In the genomic region with DNA sequence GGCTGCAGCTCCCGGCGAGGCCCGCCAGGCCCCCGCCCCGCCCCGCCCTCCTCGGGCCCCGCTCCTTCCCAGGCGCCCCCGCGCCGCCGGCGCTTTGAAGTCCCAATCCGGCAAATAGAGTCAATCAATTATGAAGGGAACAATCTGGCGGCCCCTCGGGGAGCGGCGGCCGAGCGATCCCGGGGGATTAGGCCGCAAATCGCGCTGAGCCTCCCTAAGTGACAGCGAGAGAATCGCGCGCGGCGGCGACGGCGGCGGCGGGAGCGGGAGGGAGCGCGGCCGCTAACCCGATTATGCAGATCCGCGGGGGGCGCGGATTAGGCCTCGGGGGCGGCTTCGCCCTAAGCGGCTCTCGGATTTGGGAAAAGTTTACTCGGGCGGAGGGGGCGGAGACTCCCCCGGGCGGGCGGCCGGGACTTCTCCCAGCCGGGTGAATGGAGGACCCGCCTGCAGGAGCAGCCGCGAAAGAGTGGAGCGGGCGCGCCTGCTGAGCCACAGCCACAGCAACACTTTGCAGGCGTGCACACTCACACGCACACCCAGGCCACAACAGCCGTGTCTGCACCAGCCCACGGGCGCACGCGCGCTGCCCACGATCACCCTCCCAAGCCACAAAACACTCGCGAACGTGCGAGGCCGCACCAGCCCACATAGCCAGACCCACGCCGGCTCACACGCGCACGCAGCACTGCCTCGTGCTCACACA, we compare ENCODE assay signal across 8 cellular contexts. TPM values are rescaled to one million over a fixed set of nuclear protein-coding genes. Genes with fewer than 3 reads are reported as not detected.
DNase-seq lines count a peak whose midpoint lies in the region; ATAC-seq, FAIRE-seq and TF ChIP-seq lines count a peak whose summit lies in the region.

No MANE protein-coding gene starts in this region.

- TF ChIP-seq EP300 in gastroesophageal sphincter (IDR thresholded peaks at IDR 0.05): no peak

- peak; percentile 64 for ATAC-seq in HCT116
- peak; percentile 56 for ATAC-seq in gastroesophageal sphincter
- peak; percentile 69 to 84 (median 78) for ATAC-seq in pancreas
- no peak for ATAC-seq in GM18907 (IDR thresholded peaks at IDR 0.05; ENCODE audit: unreplicated experiment)
- no peak for ATAC-seq in HG03196 (IDR thresholded peaks at IDR 0.05; ENCODE audit: unreplicated experiment)

- no peaks in the 10 kb centered on the region for H3K9me2 ChIP-seq in HCT116 (ENCODE audit: insufficient read depth)

- H2AFZ ChIP-seq in HCT116 (ENCODE audit: low read depth, low read length, poor library complexity, severe bottlenecking): no peak overlapping the region

- no peaks in the 10 kb centered on the region for H3K9me3 Mint-ChIP-seq in activated CD4-positive, alpha-beta memory T cell treated with anti-CD3 and anti-CD28 coated beads for 36 hours

- WGBS in gastroesophageal sphincter (ENCODE audit: low coverage in 1 of 2), 2 donors: 0% methylated on average over 4 of the region's 84 CpGs; no CpG with 5 or more reads in 1 of the 2 donors
- 3 to 4% methylated on average over 69 to 84 of the region's 84 CpGs for WGBS in pancreas, 2 donors

- peak overlapping the region; percentile 43; the same call in 1 of the 2 replicates for H3K9ac ChIP-seq in HCT116 (ENCODE audit: low read length)

- peak overlapping the region; percentile 71 for H3K4me2 ChIP-seq in HCT116 (ENCODE audit: low read length)

- H4K20me1 ChIP-seq in HCT116 (ENCODE audit: insufficient read depth): no peaks in the 10 kb centered on the region

- H3K4me3 Mint-ChIP-seq in activated CD4-positive, alpha-beta memory T cell treated with anti-CD3 and anti-CD28 coated beads for 36 hours: peak overlapping the region; percentile 61

- no peak for FAIRE-seq in pancreas (lab: Jason Lieb, UNC)

- H3K36me3 ChIP-seq in A673 (ENCODE audit: insufficient read depth, low read length, poor library complexity, severe bottlenecking) (no peaks in the 10 kb centered on the region), HCT116 (ENCODE audit: control insufficient read depth in 1 of 2, insufficient read depth in 2 of 2, low read length in 2 of 2) (no peaks in the 10 kb centered on the region), gastroesophageal sphincter (no peaks in the 10 kb centered on the region), pancreas (no peaks in the 10 kb centered on the region)

- H3K27ac ChIP-seq in A673 (ENCODE audit: low read depth, low read length, poor library complexity, severe bottlenecking) (no peak overlapping the region), HCT116 (ENCODE audit: low read depth, low read length) (no peak overlapping the region), gastroesophageal sphincter (peak overlapping the region in 3 of 4 donors; percentile 40 to 75 (median 50)), pancreas (no peak overlapping the region)

- intact Hi-C loops in A673 (cut with micrococcal nuclease; ENCODE audit: unreplicated experiment): no loop called here
- intact Hi-C loops in HCT116 (cut with micrococcal nuclease): no loop called here
- intact Hi-C loops in activated CD4-positive, alpha-beta memory T cell treated with anti-CD3 and anti-CD28 coated beads for 36 hours (cut with micrococcal nuclease): no loop called here
- intact Hi-C loops in pancreas (cut with DNase I): no loop called here

- RAD21 ChIA-PET in HCT116 (lab: Charles Lee; ENCODE audit: low non-redundant PET in 1 of 2, low total read pairs in 2 of 2, uncharacterized antibody in 2 of 2, unreplicated experiment in 2 of 2): no interaction called here

- CTCF ChIA-PET in A673 (lab: Charles Lee) (no interaction called here), HCT116 (lab: Charles Lee) (no interaction called here)
- CTCF ChIA-PET in activated CD4-positive, alpha-beta memory T cell treated with anti-CD3 and anti-CD28 coated beads for 36 hours (lab: Charles Lee): interaction anchor here (2.7 kb wide), 1 partner anchor 19 kb away, joined by 7 read pairs; no protein-coding TSS in a partner anchor

- H3K4me1 Mint-ChIP-seq in activated CD4-positive, alpha-beta memory T cell treated with anti-CD3 and anti-CD28 coated beads for 36 hours (ENCODE audit: low read depth): peaks cover 10% of the 10 kb centered on the region

- no peaks in the 10 kb centered on the region for H3K36me3 Mint-ChIP-seq in activated CD4-positive, alpha-beta memory T cell treated with anti-CD3 and anti-CD28 coated beads for 36 hours

- TF ChIP-seq RAD21 in HCT116 (IDR thresholded peaks at IDR 0.05; ENCODE audit: low read depth): no peak

- H3K4me1 ChIP-seq in A673 (ENCODE audit: insufficient read depth, low read length, poor library complexity, severe bottlenecking): peaks cover 39% of the 10 kb centered on the region
- H3K4me1 ChIP-seq in HCT116 (ENCODE audit: control insufficient read depth in 1 of 2, insufficient read depth in 2 of 2, low read length in 2 of 2): peaks cover 3 to 17% of the 10 kb centered on the region in 2 experiments; a peak in 2 of 4 replicates
- H3K4me1 ChIP-seq in gastroesophageal sphincter: peaks cover 0 to 18% (median 7%) of the 10 kb centered on the region in 3 donors
- peaks cover 0 to 6% (median 0%) of the 10 kb centered on the region in 3 donors for H3K4me1 ChIP-seq in pancreas

- H3K4me3 ChIP-seq in A673 (ENCODE audit: low read depth, low read length, poor library complexity, severe bottlenecking): peak overlapping the region; percentile 38
- peak overlapping the region; percentile 29 to 54 for H3K4me3 ChIP-seq in HCT116 (replicated peaks in 1 of 2; ENCODE audit: low read depth in 1 of 2, low read length in 2 of 2)
- peak overlapping the region; percentile 50 to 68 for H3K4me3 ChIP-seq in gastroesophageal sphincter
- peak overlapping the region; percentile 37 to 76 (median 52) for H3K4me3 ChIP-seq in pancreas

- H3K9me3 ChIP-seq in A673 (ENCODE audit: low read depth, low read length, poor library complexity, severe bottlenecking) (no peaks in the 10 kb centered on the region), HCT116 (ENCODE audit: control insufficient read depth in 1 of 2, insufficient read depth in 1 of 2, low read depth in 1 of 2, low read length in 2 of 2) (no peaks in the 10 kb centered on the region), gastroesophageal sphincter (no peaks in the 10 kb centered on the region), pancreas (no peaks in the 10 kb centered on the region)

- H3K27ac Mint-ChIP-seq in activated CD4-positive, alpha-beta memory T cell treated with anti-CD3 and anti-CD28 coated beads for 36 hours: no peak overlapping the region

- H3K27me3 ChIP-seq in A673 (replicated peaks; ENCODE audit: insufficient read depth, low read depth, low read length, poor library complexity): no peaks in the 10 kb centered on the region
- H3K27me3 ChIP-seq in HCT116 (ENCODE audit: insufficient read depth, low read length): no peaks in the 10 kb centered on the region
- peaks cover 23% of the 10 kb centered on the region for H3K27me3 ChIP-seq in gastroesophageal sphincter
- no peaks in the 10 kb centered on the region for H3K27me3 ChIP-seq in pancreas

- no peaks in the 10 kb centered on the region for H3K79me2 ChIP-seq in HCT116 (ENCODE audit: insufficient read depth, low read length)

- DNase-seq in A673 (ENCODE audit: low spot score): peak; percentile 92
- no peak for DNase-seq in HCT116 (ENCODE audit: low read depth, low spot score)
- DNase-seq in activated CD4-positive, alpha-beta memory T cell treated with anti-CD3 and anti-CD28 coated beads for 36 hours: peak; percentile 20
- peak in 2 of 6 donors; percentile 21 to 71 for DNase-seq in pancreas
- DNase-seq in inferior parietal cortex (ENCODE audit: extremely low spot score): no peak

- no TSS peak for BruUV-seq in A673 (replicated peaks; lab: Mats Ljungman, UMichigan)
- BruUV-seq in HCT116 (replicated peaks; lab: Mats Ljungman, UMichigan): no TSS peak

- TF ChIP-seq CTCF in A673 (conservative IDR thresholded peaks at IDR 0.05; ENCODE audit: low read depth, low read length) (no peak), HCT116 (IDR thresholded peaks at IDR 0.05 in 2 of 3, conservative IDR thresholded peaks at IDR 0.05 in 1 of 3; ENCODE audit: borderline replicate concordance in 1 of 3, insufficient read depth in 1 of 3, low read depth in 2 of 3, low read length in 2 of 3) (no peak), gastroesophageal sphincter (IDR thresholded peaks at IDR 0.05) (no peak), pancreas (IDR thresholded peaks at IDR 0.05) (no peak)

- POLR2A ChIA-PET in A673 (lab: Charles Lee; ENCODE audit: low non-redundant PET): no interaction called here
- POLR2A ChIA-PET in HCT116 (lab: Charles Lee): no interaction called here
- POLR2A ChIA-PET in activated CD4-positive, alpha-beta memory T cell treated with anti-CD3 and anti-CD28 coated beads for 36 hours (lab: Charles Lee): no interaction called here

- peaks cover 34% of the 10 kb centered on the region for H3K27me3 Mint-ChIP-seq in activated CD4-positive, alpha-beta memory T cell treated with anti-CD3 and anti-CD28 coated beads for 36 hours

- no peak for TF ChIP-seq POLR2A in HCT116 (IDR thresholded peaks at IDR 0.05; ENCODE audit: borderline replicate concordance, extremely low read depth, insufficient read depth, insufficient read length)
- TF ChIP-seq POLR2A in gastroesophageal sphincter (IDR thresholded peaks at IDR 0.05): no peak

TF ChIP-seq in HCT116, 20 proteins besides CTCF, POLR2A, EP300 and RAD21 (continues in another document):
- no peak for TF ChIP-seq EZH2 (IDR thresholded peaks at IDR 0.05)

RNA-seq across cellular contexts. Expression of a gene that starts 23.0 kb away (rescaled TPM):
- total RNA-seq in A673 (2021) (0.69 and 1.4 TPM in 2 replicates), HCT116 (2021; ENCODE audit: unreplicated experiment) (4.3 TPM), gastroesophageal sphincter (not detected), pancreas (not detected)
- 4.1 and 5.3 TPM in 2 replicates for polyA plus RNA-seq in HCT116 (2012)
- under 1 TPM; 0.10 to 0.12 TPM for total RNA-seq in activated CD4-positive, alpha-beta memory T cell treated with anti-CD3 and anti-CD28 coated beads for 36 hours
- not detected for polyA plus RNA-seq in pancreas

Comparison
In these comparisons a context has a peak if more than half of its experiments do, and no peak if none do; other contexts are left out.
1. DNase-seq: peak in A673 (single experiment) and activated CD4-positive, alpha-beta memory T cell treated with anti-CD3 and anti-CD28 coated beads for 36 hours (single experiment); none in HCT116 (single experiment) and inferior parietal cortex (single experiment).
2. H3K27ac ChIP-seq: peak in gastroesophageal sphincter (3 of 4); none in A673 (single experiment), HCT116 (single experiment) and pancreas (0 of 4).
3. ATAC-seq: peak in HCT116 (single experiment), gastroesophageal sphincter (single experiment) and pancreas (4 of 4); none in GM18907 (single experiment) and HG03196 (single experiment).
4. Peak in every context shown above with its lines, with median percentiles within 50 percentile points of each other: H3K4me3 ChIP-seq.